10 cellular contexts compared by ENCODE assay signal in the genomic region with DNA sequence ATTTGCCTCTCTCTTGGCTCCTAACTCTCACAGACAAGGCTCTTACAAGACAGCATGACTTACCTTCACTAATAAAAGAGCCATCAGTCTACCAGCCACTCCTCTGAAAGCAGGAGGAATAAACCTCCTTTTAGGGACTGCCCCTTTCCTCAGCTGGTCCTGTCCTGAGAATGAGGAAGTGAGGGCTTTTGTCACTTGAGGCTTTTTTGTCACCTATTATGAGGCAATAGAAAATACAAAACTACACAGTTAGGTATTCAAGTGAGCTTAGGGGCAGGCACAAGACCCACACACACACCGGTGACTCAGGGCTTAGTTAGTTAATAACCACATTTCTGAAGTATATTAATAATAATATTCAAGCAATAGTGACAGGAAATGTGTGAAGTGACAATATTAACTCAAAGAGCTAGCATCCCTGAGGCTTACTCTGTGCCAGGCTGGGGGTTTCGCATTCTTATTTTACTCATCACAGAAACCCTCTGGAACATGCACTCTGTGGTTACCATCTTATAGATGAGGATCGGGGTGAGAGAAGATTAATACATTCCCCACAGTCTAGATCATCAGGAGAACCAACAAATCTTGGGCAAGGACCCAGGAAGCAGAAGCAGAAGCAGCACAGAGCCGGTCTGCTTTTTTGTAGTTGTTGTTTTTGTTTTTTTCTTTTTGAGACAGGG.
DNase-seq lines count a peak whose midpoint lies in the region; ATAC-seq, FAIRE-seq and TF ChIP-seq lines count a peak whose summit lies in the region.
"Had no signal": no experiment of that assay in that cellular context is flagged by ENCODE, and none has a peak within 500 bp of the region (broad histone marks: within the 10 kb centered on the region; RNA-seq: fewer than 3 reads in every experiment).

No MANE protein-coding gene starts in this region.

- in situ Hi-C loops in astrocyte of the spinal cord (cut with HindIII; ENCODE audit: low sequenced_read_pairs): no loop called here

- H3K27ac ChIP-seq in CD8-positive, alpha-beta memory T cell (ENCODE audit: low read depth, low read length): no peak overlapping the region

- H3K9me3 ChIP-seq in CD8-positive, alpha-beta memory T cell (ENCODE audit: low read length): no peaks in the 10 kb centered on the region

- POLR2A ChIA-PET in CD8-positive, alpha-beta memory T cell (lab: Charles Lee): no interaction called here

- intact Hi-C loops in cardiac septum (cut with DNase I): no loop called here

- no peaks in the 10 kb centered on the region for H3K27me3 ChIP-seq in CD8-positive, alpha-beta memory T cell (ENCODE audit: insufficient read depth, low read length, poor library complexity, severe bottlenecking)

- H3K4me1 ChIP-seq in CD8-positive, alpha-beta memory T cell (ENCODE audit: insufficient read depth, low read length): no peaks in the 10 kb centered on the region

- H3K27me3 Mint-ChIP-seq in CD8-positive, alpha-beta memory T cell: no peaks in the 10 kb centered on the region

- CTCF ChIA-PET in CD8-positive, alpha-beta memory T cell (lab: Charles Lee): no interaction called here

- H3K9me3 Mint-ChIP-seq in CD8-positive, alpha-beta memory T cell: peaks cover 7 to 16% (median 12%) of the 10 kb centered on the region in 5 donors

- TF ChIP-seq CTCF in astrocyte of the spinal cord (IDR thresholded peaks at IDR 0.05; ENCODE audit: low read depth, low read length) (no peak), D721Med (IDR thresholded peaks at IDR 0.05; ENCODE audit: insufficient read depth, missing control alignments) (no peak)

- no peaks in the 10 kb centered on the region for H3K4me1 Mint-ChIP-seq in CD8-positive, alpha-beta memory T cell

- peak; percentile 85 for DNase-seq in astrocyte of the spinal cord (ENCODE audit: low read depth, low spot score)
- DNase-seq in skeletal muscle cell (ENCODE audit: low read depth): peak; percentile 35
- no peak for DNase-seq in cardiac septum (ENCODE audit: low spot score)
- no peak for DNase-seq in D721Med (ENCODE audit: insufficient read length, low spot score)
- no peak for DNase-seq in CD8-positive, alpha-beta memory T cell
- no peak for DNase-seq in RPMI8226
- DNase-seq: NCI-H1092, Right ventricle myocardium superior had no signal

- no peak overlapping the region for H3K4me3 Mint-ChIP-seq in CD8-positive, alpha-beta memory T cell

- H3K36me3 ChIP-seq in CD8-positive, alpha-beta memory T cell (ENCODE audit: insufficient read depth, low read length): no peaks in the 10 kb centered on the region

- no peak for FAIRE-seq in D721Med (lab: Jason Lieb, UNC)

- peak; percentile 62 for ATAC-seq in GM19043 (IDR thresholded peaks at IDR 0.05; ENCODE audit: low read depth, unreplicated experiment)
- ATAC-seq in HG03521 (IDR thresholded peaks at IDR 0.05; ENCODE audit: unreplicated experiment): peak; percentile 74

- H3K36me3 Mint-ChIP-seq in CD8-positive, alpha-beta memory T cell: no peaks in the 10 kb centered on the region

- H3K4me3 ChIP-seq in astrocyte of the spinal cord (ENCODE audit: low read depth, low read length) (no peak overlapping the region), skeletal muscle cell (ENCODE audit: low read depth, low read length) (no peak overlapping the region)
- no peak overlapping the region for H3K4me3 ChIP-seq in CD8-positive, alpha-beta memory T cell (ENCODE audit: low read length)

- no peak overlapping the region for H3K27ac Mint-ChIP-seq in CD8-positive, alpha-beta memory T cell

Comparison
In these comparisons a context has a peak if more than half of its experiments do, and no peak if none do; other contexts are left out.
1. DNase-seq: peak in astrocyte of the spinal cord (single experiment) and skeletal muscle cell (single experiment); none in cardiac septum (single experiment), D721Med (single experiment), CD8-positive, alpha-beta memory T cell (0 of 5) and RPMI8226 (single experiment).